Comparison of ENCODE assay signal across 9 cellular contexts in genomic region chr14:36662543-36663403, GRCh38. TPM values are rescaled to one million over a fixed set of nuclear protein-coding genes. Genes with fewer than 3 reads are reported as not detected.
A peak's percentile ranks its signal among the peaks of the same experiment; 100 is the strongest.
DNase-seq lines count a peak whose midpoint lies in the region; ATAC-seq and TF ChIP-seq lines count a peak whose summit lies in the region.
"Had no signal": no experiment of that assay in that cellular context is flagged by ENCODE, and none has a peak within 500 bp of the region (broad histone marks: within the 10 kb centered on the region; RNA-seq: fewer than 3 reads in every experiment).

No MANE protein-coding gene starts in this region.

- peaks cover 8% of the 10 kb centered on the region for H3K4me1 ChIP-seq in NT2/D1 (ENCODE audit: insufficient read depth, insufficient read length)
- no peaks in the 10 kb centered on the region for H3K4me1 ChIP-seq in fibroblast of lung (ENCODE audit: control insufficient read depth, extremely low read depth, insufficient read depth, low read length)
- H3K4me1 ChIP-seq in skeletal muscle tissue (ENCODE audit: control insufficient read depth in 3 of 3, insufficient read depth in 3 of 3, low read length in 3 of 3), result peaks cover 29 to 36% (median 34%) of the 10 kb centered on the region in 3 donors

- DNase-seq in NCI-H1694 treated with DMSO at 0.1 percent for 48 hours (lab: John Stamatoyannopoulos, UW) (peak; percentile 25), NCI-H1694 (lab: John Stamatoyannopoulos, UW) (no peak), NT2/D1 (ENCODE audit: low read depth, low spot score) (no peak), fibroblast of lung (ENCODE audit: low read depth in 2 of 2) (no peak), 8988T (no peak)

- peak overlapping the region; percentile 54 for H3K4me3 ChIP-seq in NT2/D1 (ENCODE audit: insufficient read length, low read depth)
- H3K4me3 ChIP-seq in fibroblast of lung (replicated peaks in 1 of 4; ENCODE audit: control extremely low read depth in 1 of 4, insufficient read depth in 1 of 4, low read depth in 3 of 4, low read length in 4 of 4), result peak overlapping the region in 1 of 4 experiments; percentile 50
- peak overlapping the region; percentile 51 to 72 (median 68) for H3K4me3 ChIP-seq in skeletal muscle tissue (ENCODE audit: low read length in 3 of 3)

- no peaks in the 10 kb centered on the region for H4K20me1 ChIP-seq in fibroblast of lung (ENCODE audit: control insufficient read depth, extremely low read depth, insufficient read depth, low read length)

- H2AFZ ChIP-seq in fibroblast of lung (ENCODE audit: low read length), result no peak overlapping the region

- H3K27ac ChIP-seq in fibroblast of lung (ENCODE audit: insufficient read depth, low read length) (no peak overlapping the region), skeletal muscle tissue (ENCODE audit: low read depth, low read length) (no peak overlapping the region)
- H3K27ac ChIP-seq: BLaER1 had no signal

- no peaks in the 10 kb centered on the region for H3K36me3 ChIP-seq in NT2/D1 (ENCODE audit: insufficient read depth, insufficient read length, low read length)
- H3K36me3 ChIP-seq in fibroblast of lung (ENCODE audit: control insufficient read depth, insufficient read depth, low read length), result no peaks in the 10 kb centered on the region
- H3K36me3 ChIP-seq in skeletal muscle tissue (ENCODE audit: control insufficient read depth in 3 of 3, insufficient read depth in 3 of 3, low read length in 3 of 3), result no peaks in the 10 kb centered on the region

- no peaks in the 10 kb centered on the region for H3K79me2 ChIP-seq in fibroblast of lung (ENCODE audit: control insufficient read depth, insufficient read depth, low read length)

- H3K27me3 ChIP-seq in NT2/D1 (ENCODE audit: insufficient read depth, insufficient read length), result peaks cover 95% of the 10 kb centered on the region
- peaks cover 81% of the 10 kb centered on the region for H3K27me3 ChIP-seq in fibroblast of lung (ENCODE audit: control insufficient read depth, insufficient read depth, low read length)
- H3K27me3 ChIP-seq in skeletal muscle tissue (ENCODE audit: control insufficient read depth in 3 of 3, insufficient read depth in 3 of 3, low read length in 3 of 3), result peaks cover 90 to 99% (median 97%) of the 10 kb centered on the region in 3 donors

- no peaks in the 10 kb centered on the region for H3K9me3 ChIP-seq in NT2/D1 (ENCODE audit: insufficient read depth, low read length)
- H3K9me3 ChIP-seq in fibroblast of lung (ENCODE audit: control insufficient read depth, insufficient read depth, low read depth, low read length), result no peaks in the 10 kb centered on the region
- H3K9me3 ChIP-seq in skeletal muscle tissue (ENCODE audit: control insufficient read depth in 3 of 3, low read length in 3 of 3), result no peaks in the 10 kb centered on the region

- H3K9ac ChIP-seq in NT2/D1 (ENCODE audit: insufficient read length, low read depth) (peak overlapping the region; percentile 56), fibroblast of lung (ENCODE audit: insufficient read depth, low read length) (no peak overlapping the region), skeletal muscle tissue (ENCODE audit: low read depth in 1 of 3, low read length in 3 of 3) (peak overlapping the region in 1 of 3 donors; percentile 16)
- H3K9ac ChIP-seq: BLaER1 had no signal

- H3K4me2 ChIP-seq in fibroblast of lung (ENCODE audit: extremely low read depth, insufficient read depth, low read length), result peak overlapping the region; percentile 32

- TF ChIP-seq CTCF in fibroblast of lung (conservative IDR thresholded peaks at IDR 0.05 in 1 of 2, IDR thresholded peaks at IDR 0.05 in 1 of 2; ENCODE audit: low read depth in 1 of 2, low read length in 2 of 2), result no peak

- ATAC-seq in GM21515 (IDR thresholded peaks at IDR 0.05; ENCODE audit: unreplicated experiment), result no peak
- no peak for ATAC-seq in HG03025 (IDR thresholded peaks at IDR 0.05; ENCODE audit: low FRiP score, unreplicated experiment)

RNA-seq across cellular contexts. Expression of gene PAX9, which starts 1.1 kb away (rescaled TPM):
- not detected in 2 replicates for total RNA-seq in fibroblast of lung
- polyA plus RNA-seq in fibroblast of lung, result 0.03 TPM in 1 of 2 replicates, not detected in the other
- 0.03 TPM in 1 of 2 replicates, not detected in the other for polyA plus RNA-seq in fibroblast of lung (2012)
- polyA minus RNA-seq in fibroblast of lung (ENCODE audit: low replicate concordance), result not detected in 2 replicates
- total RNA-seq in skeletal muscle tissue, result 0.52 TPM
